1 cellular context compared by ENCODE assay signal in the genomic region with DNA sequence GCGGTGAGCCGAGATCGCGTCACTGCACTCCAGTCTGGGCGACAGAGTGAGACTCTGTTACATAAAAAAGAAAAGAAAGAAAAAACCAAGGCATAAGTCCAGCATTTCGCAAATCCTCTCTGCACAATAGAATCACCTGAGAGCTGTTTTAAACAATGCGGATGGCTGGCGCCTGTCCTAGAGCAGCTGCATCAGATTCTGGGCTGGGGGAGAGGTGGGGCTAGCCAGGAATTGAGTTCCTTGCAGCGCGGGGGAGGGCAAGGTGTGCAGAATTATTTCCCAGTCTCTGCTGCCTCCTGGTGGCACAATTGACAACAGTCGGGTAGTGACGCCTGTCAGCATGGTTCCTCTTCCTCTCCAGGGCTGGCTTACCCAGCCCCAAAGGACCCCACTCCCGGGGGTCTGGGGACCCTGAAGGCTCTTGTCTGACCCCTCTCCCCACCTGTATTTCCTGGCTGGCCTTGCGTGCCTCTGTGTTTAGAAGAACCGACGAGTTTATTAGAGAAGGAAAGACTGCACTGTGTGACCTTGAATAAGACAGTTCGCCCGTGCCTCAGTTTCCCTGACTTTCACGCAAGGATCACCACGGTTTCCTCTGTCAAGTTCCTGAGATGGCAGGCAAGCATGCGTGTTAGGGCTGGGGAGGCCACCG.
A peak's percentile ranks its signal among the peaks of the same experiment; 100 is the strongest.
TF ChIP-seq lines count a peak whose summit lies in the region.

No MANE protein-coding gene starts in this region.

TF ChIP-seq in HepG2, 621 proteins besides CTCF, POLR2A, EP300 and RAD21 (continued from another document and continues in another):
- TF ChIP-seq, protein P1, sequence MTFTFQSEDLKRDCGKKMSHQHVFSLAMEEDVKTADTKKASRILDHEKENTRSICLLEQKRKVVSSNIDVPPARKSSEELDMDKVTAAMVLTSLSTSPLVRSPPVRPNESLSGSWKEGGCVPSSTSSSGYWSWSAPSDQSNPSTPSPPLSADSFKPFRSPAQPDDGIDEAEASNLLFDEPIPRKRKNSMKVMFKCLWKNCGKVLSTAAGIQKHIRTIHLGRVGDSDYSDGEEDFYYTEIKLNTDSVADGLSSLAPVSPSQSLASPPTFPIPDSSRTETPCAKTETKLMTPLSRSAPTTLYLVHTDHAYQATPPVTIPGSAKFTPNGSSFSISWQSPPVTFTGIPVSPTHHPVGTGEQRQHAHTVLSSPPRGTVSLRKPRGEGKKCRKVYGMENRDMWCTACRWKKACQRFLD (CRISPR knock-in tag; IDR thresholded peaks at IDR 0.05; ENCODE audit: borderline replicate concordance): no peak
- TF ChIP-seq RXRB (CRISPR knock-in tag; IDR thresholded peaks at IDR 0.05; ENCODE audit: borderline replicate concordance) (peak; percentile 39; the same call in 1 of the 2 replicates), ZBTB21 (CRISPR knock-in tag; IDR thresholded peaks at IDR 0.05) (no peak), STAG1 (CRISPR knock-in tag; IDR thresholded peaks at IDR 0.05) (peak; percentile 98), TARDBP (CRISPR knock-in tag; IDR thresholded peaks at IDR 0.05) (no peak), ZNF879 (CRISPR knock-in tag; IDR thresholded peaks at IDR 0.05) (no peak), ZNF207 (IDR thresholded peaks at IDR 0.05; ENCODE audit: borderline replicate concordance) (no peak), RFXANK (CRISPR knock-in tag; IDR thresholded peaks at IDR 0.05) (no peak), DNMT1 (CRISPR knock-in tag; IDR thresholded peaks at IDR 0.05) (no peak), BCL6 (CRISPR knock-in tag; IDR thresholded peaks at IDR 0.05) (0 out of 2 replicates have a peak, but pooled peaks have one; percentile 8), SNRNP70 (IDR thresholded peaks at IDR 0.05; ENCODE audit: low read depth, low read length) (no peak), GATAD2A (CRISPR knock-in tag; IDR thresholded peaks at IDR 0.05) (peak; percentile 65), ZNF20 (CRISPR knock-in tag; IDR thresholded peaks at IDR 0.05) (no peak), MXD4 (CRISPR knock-in tag; IDR thresholded peaks at IDR 0.05) (0 out of 2 replicates have a peak, but pooled peaks have one; percentile 30), ZFP37 (CRISPR knock-in tag; IDR thresholded peaks at IDR 0.05; ENCODE audit: borderline replicate concordance) (peak; percentile 70; the same call in 1 of the 2 replicates), ZNF367 (CRISPR knock-in tag; IDR thresholded peaks at IDR 0.05; ENCODE audit: borderline replicate concordance) (no peak), SMC3 (IDR thresholded peaks at IDR 0.05; ENCODE audit: low read length) (peak; percentile 83), ZNF33A (CRISPR knock-in tag; IDR thresholded peaks at IDR 0.05; ENCODE audit: borderline replicate concordance) (no peak)
- TF ChIP-seq, protein P2, sequence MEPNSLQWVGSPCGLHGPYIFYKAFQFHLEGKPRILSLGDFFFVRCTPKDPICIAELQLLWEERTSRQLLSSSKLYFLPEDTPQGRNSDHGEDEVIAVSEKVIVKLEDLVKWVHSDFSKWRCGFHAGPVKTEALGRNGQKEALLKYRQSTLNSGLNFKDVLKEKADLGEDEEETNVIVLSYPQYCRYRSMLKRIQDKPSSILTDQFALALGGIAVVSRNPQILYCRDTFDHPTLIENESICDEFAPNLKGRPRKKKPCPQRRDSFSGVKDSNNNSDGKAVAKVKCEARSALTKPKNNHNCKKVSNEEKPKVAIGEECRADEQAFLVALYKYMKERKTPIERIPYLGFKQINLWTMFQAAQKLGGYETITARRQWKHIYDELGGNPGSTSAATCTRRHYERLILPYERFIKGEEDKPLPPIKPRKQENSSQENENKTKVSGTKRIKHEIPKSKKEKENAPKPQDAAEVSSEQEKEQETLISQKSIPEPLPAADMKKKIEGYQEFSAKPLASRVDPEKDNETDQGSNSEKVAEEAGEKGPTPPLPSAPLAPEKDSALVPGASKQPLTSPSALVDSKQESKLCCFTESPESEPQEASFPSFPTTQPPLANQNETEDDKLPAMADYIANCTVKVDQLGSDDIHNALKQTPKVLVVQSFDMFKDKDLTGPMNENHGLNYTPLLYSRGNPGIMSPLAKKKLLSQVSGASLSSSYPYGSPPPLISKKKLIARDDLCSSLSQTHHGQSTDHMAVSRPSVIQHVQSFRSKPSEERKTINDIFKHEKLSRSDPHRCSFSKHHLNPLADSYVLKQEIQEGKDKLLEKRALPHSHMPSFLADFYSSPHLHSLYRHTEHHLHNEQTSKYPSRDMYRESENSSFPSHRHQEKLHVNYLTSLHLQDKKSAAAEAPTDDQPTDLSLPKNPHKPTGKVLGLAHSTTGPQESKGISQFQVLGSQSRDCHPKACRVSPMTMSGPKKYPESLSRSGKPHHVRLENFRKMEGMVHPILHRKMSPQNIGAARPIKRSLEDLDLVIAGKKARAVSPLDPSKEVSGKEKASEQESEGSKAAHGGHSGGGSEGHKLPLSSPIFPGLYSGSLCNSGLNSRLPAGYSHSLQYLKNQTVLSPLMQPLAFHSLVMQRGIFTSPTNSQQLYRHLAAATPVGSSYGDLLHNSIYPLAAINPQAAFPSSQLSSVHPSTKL (CRISPR knock-in tag; IDR thresholded peaks at IDR 0.05): peak; percentile 31
- TF ChIP-seq, protein P3, sequence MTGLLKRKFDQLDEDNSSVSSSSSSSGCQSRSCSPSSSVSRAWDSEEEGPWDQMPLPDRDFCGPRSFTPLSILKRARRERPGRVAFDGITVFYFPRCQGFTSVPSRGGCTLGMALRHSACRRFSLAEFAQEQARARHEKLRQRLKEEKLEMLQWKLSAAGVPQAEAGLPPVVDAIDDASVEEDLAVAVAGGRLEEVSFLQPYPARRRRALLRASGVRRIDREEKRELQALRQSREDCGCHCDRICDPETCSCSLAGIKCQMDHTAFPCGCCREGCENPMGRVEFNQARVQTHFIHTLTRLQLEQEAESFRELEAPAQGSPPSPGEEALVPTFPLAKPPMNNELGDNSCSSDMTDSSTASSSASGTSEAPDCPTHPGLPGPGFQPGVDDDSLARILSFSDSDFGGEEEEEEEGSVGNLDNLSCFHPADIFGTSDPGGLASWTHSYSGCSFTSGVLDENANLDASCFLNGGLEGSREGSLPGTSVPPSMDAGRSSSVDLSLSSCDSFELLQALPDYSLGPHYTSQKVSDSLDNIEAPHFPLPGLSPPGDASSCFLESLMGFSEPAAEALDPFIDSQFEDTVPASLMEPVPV (CRISPR knock-in tag; IDR thresholded peaks at IDR 0.05): 0 out of 2 replicates have a peak, but pooled peaks have one; percentile 29
- TF ChIP-seq, protein P4, sequence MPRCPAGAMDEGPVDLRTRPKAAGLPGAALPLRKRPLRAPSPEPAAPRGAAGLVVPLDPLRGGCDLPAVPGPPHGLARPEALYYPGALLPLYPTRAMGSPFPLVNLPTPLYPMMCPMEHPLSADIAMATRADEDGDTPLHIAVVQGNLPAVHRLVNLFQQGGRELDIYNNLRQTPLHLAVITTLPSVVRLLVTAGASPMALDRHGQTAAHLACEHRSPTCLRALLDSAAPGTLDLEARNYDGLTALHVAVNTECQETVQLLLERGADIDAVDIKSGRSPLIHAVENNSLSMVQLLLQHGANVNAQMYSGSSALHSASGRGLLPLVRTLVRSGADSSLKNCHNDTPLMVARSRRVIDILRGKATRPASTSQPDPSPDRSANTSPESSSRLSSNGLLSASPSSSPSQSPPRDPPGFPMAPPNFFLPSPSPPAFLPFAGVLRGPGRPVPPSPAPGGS (CRISPR knock-in tag; IDR thresholded peaks at IDR 0.05): no peak
- TF ChIP-seq, protein P5, sequence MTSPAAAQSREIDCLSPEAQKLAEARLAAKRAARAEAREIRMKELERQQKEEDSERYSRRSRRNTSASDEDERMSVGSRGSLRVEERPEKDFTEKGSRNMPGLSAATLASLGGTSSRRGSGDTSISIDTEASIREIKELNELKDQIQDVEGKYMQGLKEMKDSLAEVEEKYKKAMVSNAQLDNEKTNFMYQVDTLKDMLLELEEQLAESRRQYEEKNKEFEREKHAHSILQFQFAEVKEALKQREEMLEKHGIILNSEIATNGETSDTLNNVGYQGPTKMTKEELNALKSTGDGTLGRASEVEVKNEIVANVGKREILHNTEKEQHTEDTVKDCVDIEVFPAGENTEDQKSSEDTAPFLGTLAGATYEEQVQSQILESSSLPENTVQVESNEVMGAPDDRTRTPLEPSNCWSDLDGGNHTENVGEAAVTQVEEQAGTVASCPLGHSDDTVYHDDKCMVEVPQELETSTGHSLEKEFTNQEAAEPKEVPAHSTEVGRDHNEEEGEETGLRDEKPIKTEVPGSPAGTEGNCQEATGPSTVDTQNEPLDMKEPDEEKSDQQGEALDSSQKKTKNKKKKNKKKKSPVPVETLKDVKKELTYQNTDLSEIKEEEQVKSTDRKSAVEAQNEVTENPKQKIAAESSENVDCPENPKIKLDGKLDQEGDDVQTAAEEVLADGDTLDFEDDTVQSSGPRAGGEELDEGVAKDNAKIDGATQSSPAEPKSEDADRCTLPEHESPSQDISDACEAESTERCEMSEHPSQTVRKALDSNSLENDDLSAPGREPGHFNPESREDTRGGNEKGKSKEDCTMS (CRISPR knock-in tag; conservative IDR thresholded peaks at IDR 0.05): no peak
- TF ChIP-seq, protein P6, sequence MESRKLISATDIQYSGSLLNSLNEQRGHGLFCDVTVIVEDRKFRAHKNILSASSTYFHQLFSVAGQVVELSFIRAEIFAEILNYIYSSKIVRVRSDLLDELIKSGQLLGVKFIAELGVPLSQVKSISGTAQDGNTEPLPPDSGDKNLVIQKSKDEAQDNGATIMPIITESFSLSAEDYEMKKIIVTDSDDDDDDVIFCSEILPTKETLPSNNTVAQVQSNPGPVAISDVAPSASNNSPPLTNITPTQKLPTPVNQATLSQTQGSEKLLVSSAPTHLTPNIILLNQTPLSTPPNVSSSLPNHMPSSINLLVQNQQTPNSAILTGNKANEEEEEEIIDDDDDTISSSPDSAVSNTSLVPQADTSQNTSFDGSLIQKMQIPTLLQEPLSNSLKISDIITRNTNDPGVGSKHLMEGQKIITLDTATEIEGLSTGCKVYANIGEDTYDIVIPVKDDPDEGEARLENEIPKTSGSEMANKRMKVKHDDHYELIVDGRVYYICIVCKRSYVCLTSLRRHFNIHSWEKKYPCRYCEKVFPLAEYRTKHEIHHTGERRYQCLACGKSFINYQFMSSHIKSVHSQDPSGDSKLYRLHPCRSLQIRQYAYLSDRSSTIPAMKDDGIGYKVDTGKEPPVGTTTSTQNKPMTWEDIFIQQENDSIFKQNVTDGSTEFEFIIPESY (CRISPR knock-in tag; IDR thresholded peaks at IDR 0.05): no peak
- TF ChIP-seq, protein P7, sequence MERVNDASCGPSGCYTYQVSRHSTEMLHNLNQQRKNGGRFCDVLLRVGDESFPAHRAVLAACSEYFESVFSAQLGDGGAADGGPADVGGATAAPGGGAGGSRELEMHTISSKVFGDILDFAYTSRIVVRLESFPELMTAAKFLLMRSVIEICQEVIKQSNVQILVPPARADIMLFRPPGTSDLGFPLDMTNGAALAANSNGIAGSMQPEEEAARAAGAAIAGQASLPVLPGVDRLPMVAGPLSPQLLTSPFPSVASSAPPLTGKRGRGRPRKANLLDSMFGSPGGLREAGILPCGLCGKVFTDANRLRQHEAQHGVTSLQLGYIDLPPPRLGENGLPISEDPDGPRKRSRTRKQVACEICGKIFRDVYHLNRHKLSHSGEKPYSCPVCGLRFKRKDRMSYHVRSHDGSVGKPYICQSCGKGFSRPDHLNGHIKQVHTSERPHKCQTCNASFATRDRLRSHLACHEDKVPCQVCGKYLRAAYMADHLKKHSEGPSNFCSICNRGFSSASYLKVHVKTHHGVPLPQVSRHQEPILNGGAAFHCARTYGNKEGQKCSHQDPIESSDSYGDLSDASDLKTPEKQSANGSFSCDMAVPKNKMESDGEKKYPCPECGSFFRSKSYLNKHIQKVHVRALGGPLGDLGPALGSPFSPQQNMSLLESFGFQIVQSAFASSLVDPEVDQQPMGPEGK (CRISPR knock-in tag; IDR thresholded peaks at IDR 0.05): peak; percentile 97
- TF ChIP-seq, protein P8, sequence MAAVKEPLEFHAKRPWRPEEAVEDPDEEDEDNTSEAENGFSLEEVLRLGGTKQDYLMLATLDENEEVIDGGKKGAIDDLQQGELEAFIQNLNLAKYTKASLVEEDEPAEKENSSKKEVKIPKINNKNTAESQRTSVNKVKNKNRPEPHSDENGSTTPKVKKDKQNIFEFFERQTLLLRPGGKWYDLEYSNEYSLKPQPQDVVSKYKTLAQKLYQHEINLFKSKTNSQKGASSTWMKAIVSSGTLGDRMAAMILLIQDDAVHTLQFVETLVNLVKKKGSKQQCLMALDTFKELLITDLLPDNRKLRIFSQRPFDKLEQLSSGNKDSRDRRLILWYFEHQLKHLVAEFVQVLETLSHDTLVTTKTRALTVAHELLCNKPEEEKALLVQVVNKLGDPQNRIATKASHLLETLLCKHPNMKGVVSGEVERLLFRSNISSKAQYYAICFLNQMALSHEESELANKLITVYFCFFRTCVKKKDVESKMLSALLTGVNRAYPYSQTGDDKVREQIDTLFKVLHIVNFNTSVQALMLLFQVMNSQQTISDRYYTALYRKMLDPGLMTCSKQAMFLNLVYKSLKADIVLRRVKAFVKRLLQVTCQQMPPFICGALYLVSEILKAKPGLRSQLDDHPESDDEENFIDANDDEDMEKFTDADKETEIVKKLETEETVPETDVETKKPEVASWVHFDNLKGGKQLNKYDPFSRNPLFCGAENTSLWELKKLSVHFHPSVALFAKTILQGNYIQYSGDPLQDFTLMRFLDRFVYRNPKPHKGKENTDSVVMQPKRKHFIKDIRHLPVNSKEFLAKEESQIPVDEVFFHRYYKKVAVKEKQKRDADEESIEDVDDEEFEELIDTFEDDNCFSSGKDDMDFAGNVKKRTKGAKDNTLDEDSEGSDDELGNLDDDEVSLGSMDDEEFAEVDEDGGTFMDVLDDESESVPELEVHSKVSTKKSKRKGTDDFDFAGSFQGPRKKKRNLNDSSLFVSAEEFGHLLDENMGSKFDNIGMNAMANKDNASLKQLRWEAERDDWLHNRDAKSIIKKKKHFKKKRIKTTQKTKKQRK (IDR thresholded peaks at IDR 0.05; ENCODE audit: low read length): no peak
- TF ChIP-seq, protein P9, sequence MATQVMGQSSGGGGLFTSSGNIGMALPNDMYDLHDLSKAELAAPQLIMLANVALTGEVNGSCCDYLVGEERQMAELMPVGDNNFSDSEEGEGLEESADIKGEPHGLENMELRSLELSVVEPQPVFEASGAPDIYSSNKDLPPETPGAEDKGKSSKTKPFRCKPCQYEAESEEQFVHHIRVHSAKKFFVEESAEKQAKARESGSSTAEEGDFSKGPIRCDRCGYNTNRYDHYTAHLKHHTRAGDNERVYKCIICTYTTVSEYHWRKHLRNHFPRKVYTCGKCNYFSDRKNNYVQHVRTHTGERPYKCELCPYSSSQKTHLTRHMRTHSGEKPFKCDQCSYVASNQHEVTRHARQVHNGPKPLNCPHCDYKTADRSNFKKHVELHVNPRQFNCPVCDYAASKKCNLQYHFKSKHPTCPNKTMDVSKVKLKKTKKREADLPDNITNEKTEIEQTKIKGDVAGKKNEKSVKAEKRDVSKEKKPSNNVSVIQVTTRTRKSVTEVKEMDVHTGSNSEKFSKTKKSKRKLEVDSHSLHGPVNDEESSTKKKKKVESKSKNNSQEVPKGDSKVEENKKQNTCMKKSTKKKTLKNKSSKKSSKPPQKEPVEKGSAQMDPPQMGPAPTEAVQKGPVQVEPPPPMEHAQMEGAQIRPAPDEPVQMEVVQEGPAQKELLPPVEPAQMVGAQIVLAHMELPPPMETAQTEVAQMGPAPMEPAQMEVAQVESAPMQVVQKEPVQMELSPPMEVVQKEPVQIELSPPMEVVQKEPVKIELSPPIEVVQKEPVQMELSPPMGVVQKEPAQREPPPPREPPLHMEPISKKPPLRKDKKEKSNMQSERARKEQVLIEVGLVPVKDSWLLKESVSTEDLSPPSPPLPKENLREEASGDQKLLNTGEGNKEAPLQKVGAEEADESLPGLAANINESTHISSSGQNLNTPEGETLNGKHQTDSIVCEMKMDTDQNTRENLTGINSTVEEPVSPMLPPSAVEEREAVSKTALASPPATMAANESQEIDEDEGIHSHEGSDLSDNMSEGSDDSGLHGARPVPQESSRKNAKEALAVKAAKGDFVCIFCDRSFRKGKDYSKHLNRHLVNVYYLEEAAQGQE (IDR thresholded peaks at IDR 0.05; ENCODE audit: borderline replicate concordance in 1 of 2, low read depth in 1 of 2, low read length in 2 of 2): no peak
